In the genomic region with DNA sequence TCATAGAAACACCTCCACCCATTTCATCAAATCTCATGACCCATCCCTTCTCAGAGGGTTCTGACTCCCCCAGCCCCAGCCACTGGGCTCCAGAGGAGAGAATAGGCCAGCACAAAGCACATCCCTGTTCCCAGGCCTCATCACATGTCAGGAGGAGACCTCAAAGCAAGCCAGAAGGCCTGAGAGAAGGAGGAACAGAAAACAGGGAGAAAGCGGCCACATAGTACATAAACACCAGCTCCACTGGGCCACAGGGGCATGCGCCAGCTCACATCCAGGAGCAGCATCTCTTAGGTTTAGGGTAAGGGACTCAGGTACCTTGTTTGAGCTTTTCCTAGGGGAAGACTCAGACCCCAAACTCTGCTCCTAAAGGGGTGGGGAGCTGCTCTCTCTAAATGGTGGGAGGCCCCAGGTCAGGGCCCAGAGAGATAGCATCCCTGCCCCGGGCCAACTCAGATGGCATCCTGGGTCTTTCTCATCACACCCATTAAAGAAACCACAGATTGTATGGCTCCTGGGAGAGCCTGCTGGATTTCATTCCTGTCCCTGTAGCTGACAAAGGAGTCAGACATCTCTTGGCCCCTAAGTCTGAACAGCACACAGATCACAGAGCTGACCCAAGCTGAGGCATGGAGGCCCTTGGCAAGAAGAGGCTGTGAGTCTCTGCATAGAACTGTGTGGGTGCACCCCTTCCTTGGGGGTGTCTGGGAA, we compare ENCODE assay signal across 15 cellular contexts. TPM values are rescaled to one million over a fixed set of nuclear protein-coding genes. Genes with fewer than 3 reads are reported as not detected.
DNase-seq lines count a peak whose midpoint lies in the region; ATAC-seq and TF ChIP-seq lines count a peak whose summit lies in the region.
"Had no signal": no experiment of that assay in that cellular context is flagged by ENCODE, and none has a peak within 500 bp of the region (broad histone marks: within the 10 kb centered on the region; RNA-seq: fewer than 3 reads in every experiment).

No MANE protein-coding gene starts in this region.

- no peak overlapping the region for H2BK15ac ChIP-seq in H9 (ENCODE audit: low read depth, low read length)

- TF ChIP-seq CTCF in H9 (conservative IDR thresholded peaks at IDR 0.05) (no peak), upper lobe of left lung (IDR thresholded peaks at IDR 0.05) (no peak)

- H2AK5ac ChIP-seq in H9 (ENCODE audit: insufficient read length, low read length) (no peak overlapping the region), trophoblast cell (ENCODE audit: low read length) (no peak overlapping the region)

- no peak overlapping the region for H3T11ph ChIP-seq in H9 (ENCODE audit: low read length)

- H3K14ac ChIP-seq in H9 (ENCODE audit: insufficient read depth, low read length) (no peak overlapping the region), trophoblast cell (ENCODE audit: low read length) (no peak overlapping the region)

- H4K91ac ChIP-seq in H9 (ENCODE audit: insufficient read length, low read depth, low read length): no peak overlapping the region
- peak overlapping the region; percentile 16 for H4K91ac ChIP-seq in trophoblast cell (ENCODE audit: low read depth, low read length)

- H2BK5ac ChIP-seq in H9 (ENCODE audit: insufficient read length, low read length) (no peak overlapping the region), trophoblast cell (ENCODE audit: low read depth, low read length, poor library complexity) (no peak overlapping the region)

- peak overlapping the region in 5 of 7 donors; percentile 19 to 80 (median 60) for H3K27ac Mint-ChIP-seq in CD4-positive, alpha-beta memory T cell
- H3K27ac Mint-ChIP-seq in H9: peak overlapping the region in 1 of 3 experiments; percentile 80; a peak in 2 of 7 replicates
- H3K27ac Mint-ChIP-seq in dendritic cell treated with granulocyte-macrophage colony-stimulating factor and Interleukin-4, amounts not matched to agents 40 ng/mL and 50 ng/mL, for 4 days: peak overlapping the region; percentile 9
- H3K27ac Mint-ChIP-seq: activated naive CD8-positive, alpha-beta T cell treated with anti-CD3 and anti-CD28 coated beads, Interleukin-2, amount 10 ng/mL, durations not matched to agents 7 days and 5 days had no signal

- no peak overlapping the region for H4K12ac ChIP-seq in trophoblast cell (ENCODE audit: low read depth, low read length)

- H3K79me1 ChIP-seq in H9 (ENCODE audit: insufficient read depth, low read depth, low read length, poor library complexity, severe bottlenecking) (peaks cover 13% of the 10 kb centered on the region), trophoblast cell (ENCODE audit: low read length) (peaks cover 4% of the 10 kb centered on the region)

- H2BK120ac ChIP-seq in H9 (ENCODE audit: low read depth, low read length, poor library complexity, severe bottlenecking) (no peak overlapping the region), trophoblast cell (ENCODE audit: insufficient read depth, low read length, poor library complexity) (no peak overlapping the region)

- peaks cover 5% of the 10 kb centered on the region for H3K23me2 ChIP-seq in H9 (ENCODE audit: insufficient read length, low read depth, low read length, poor library complexity, severe bottlenecking)

- H4K8ac ChIP-seq in H9 (replicated peaks; ENCODE audit: insufficient read length, low read depth, low read length) (no peak overlapping the region), trophoblast cell (ENCODE audit: low read depth, low read length) (no peak overlapping the region)

- H3K4me3 Mint-ChIP-seq in CD4-positive, alpha-beta memory T cell: peak overlapping the region in 4 of 8 donors; percentile 35 to 81 (median 74)
- peak overlapping the region; percentile 87 to 97; a peak in 4 of 5 replicates for H3K4me3 Mint-ChIP-seq in H9
- H3K4me3 Mint-ChIP-seq in dendritic cell treated with granulocyte-macrophage colony-stimulating factor and Interleukin-4, amounts not matched to agents 40 ng/mL and 50 ng/mL, for 4 days: no peak overlapping the region
- H3K4me3 Mint-ChIP-seq: activated naive CD8-positive, alpha-beta T cell treated with anti-CD3 and anti-CD28 coated beads, Interleukin-2, amount 10 ng/mL, durations not matched to agents 7 days and 5 days had no signal

- no peaks in the 10 kb centered on the region for H3K27me3 Mint-ChIP-seq in CD4-positive, alpha-beta memory T cell
- H3K27me3 Mint-ChIP-seq in H9 (ENCODE audit: low read depth): peaks cover 28% of the 10 kb centered on the region
- peaks cover 31% of the 10 kb centered on the region for H3K27me3 Mint-ChIP-seq in dendritic cell treated with granulocyte-macrophage colony-stimulating factor and Interleukin-4, amounts not matched to agents 40 ng/mL and 50 ng/mL, for 4 days

- no peak for TF ChIP-seq POLR2A in upper lobe of left lung (IDR thresholded peaks at IDR 0.05)

- no peaks in the 10 kb centered on the region for H4K20me1 ChIP-seq in H9 (ENCODE audit: control insufficient read depth, insufficient read depth, insufficient read length)

- H3K36me3 ChIP-seq in CD4-positive, alpha-beta memory T cell (ENCODE audit: insufficient read depth, low read length): no peaks in the 10 kb centered on the region
- peaks cover 0 to 1% of the 10 kb centered on the region in 2 experiments for H3K36me3 ChIP-seq in trophoblast cell (ENCODE audit: control insufficient read depth in 1 of 2, insufficient read depth in 2 of 2, low read length in 2 of 2)
- H3K36me3 ChIP-seq in upper lobe of left lung: no peaks in the 10 kb centered on the region
- H3K36me3 ChIP-seq: thyroid gland had no signal

- POLR2A ChIA-PET in CD4-positive, alpha-beta memory T cell (lab: Charles Lee; ENCODE audit: partially characterized antibody): interaction anchor here (1.0 to 15.6 kb wide), 2 partner anchors 15 to 19 kb away, joined by 3 to 201 read pairs; no protein-coding TSS in a partner anchor

- CTCF ChIA-PET in CD4-positive, alpha-beta memory T cell (lab: Charles Lee; ENCODE audit: partially characterized antibody): interaction anchor here (1.4 to 5.6 kb wide), 5 partner anchors 8 to 19 kb away, joined by 4 to 30 read pairs (median 17); no protein-coding TSS in a partner anchor

- H2BK12ac ChIP-seq in H9 (ENCODE audit: insufficient read length, low read depth, low read length) (no peak overlapping the region), trophoblast cell (ENCODE audit: low read length) (peak overlapping the region; percentile 7)

- H3K18ac ChIP-seq in H9 (ENCODE audit: insufficient read length, low read depth, low read length) (no peak overlapping the region), trophoblast cell (ENCODE audit: low read length) (no peak overlapping the region)

- no peak overlapping the region for H2AFZ ChIP-seq in H9 (ENCODE audit: low read length)
- H2AFZ ChIP-seq in trophoblast cell (ENCODE audit: insufficient read depth, low read length, poor library complexity): no peak overlapping the region

- H3K9me3 ChIP-seq in CD4-positive, alpha-beta memory T cell (ENCODE audit: control insufficient read depth in 1 of 2, low read length in 2 of 2): no peaks in the 10 kb centered on the region
- H3K9me3 ChIP-seq in H9 (ENCODE audit: control insufficient read depth, low read depth, low read length) (no peaks in the 10 kb centered on the region), trophoblast cell (ENCODE audit: insufficient read depth, low read depth, low read length) (peaks cover 2% of the 10 kb centered on the region), upper lobe of left lung (no peaks in the 10 kb centered on the region)
- H3K9me3 ChIP-seq: thyroid gland had no signal

- H3K4me3 ChIP-seq in CD4-positive, alpha-beta memory T cell (ENCODE audit: low read length in 2 of 2): no peak overlapping the region
- no peak overlapping the region for H3K4me3 ChIP-seq in trophoblast cell (ENCODE audit: low read depth, low read length)
- H3K4me3 ChIP-seq in upper lobe of left lung: no peak overlapping the region
- H3K4me3 ChIP-seq: thyroid gland had no signal

- DNase-seq in CD4-positive, alpha-beta memory T cell: no peak
- no peak for DNase-seq in H9
- DNase-seq in trophoblast cell: peak; percentile 88
- DNase-seq in upper lobe of left lung: no peak
- no peak for DNase-seq in NCI-H2107 (lab: John Stamatoyannopoulos, UW)
- DNase-seq in NCI-H187 treated with DMSO at 0.1 percent for 48 hours (lab: John Stamatoyannopoulos, UW): no peak
- DNase-seq: activated naive CD8-positive, alpha-beta T cell treated with anti-CD3 and anti-CD28 coated beads, Interleukin-2, amount 10 ng/mL, durations not matched to agents 7 days and 5 days; KBM-7; NCI-H2029; thyroid gland had no signal

- H3K9ac ChIP-seq in H9 (ENCODE audit: extremely low read depth, insufficient read length, low read length) (no peak overlapping the region), trophoblast cell (ENCODE audit: low read length) (no peak overlapping the region)

- H2BK20ac ChIP-seq in H9 (ENCODE audit: low read depth, low read length, poor library complexity, severe bottlenecking): no peak overlapping the region

- H3K9me3 Mint-ChIP-seq in CD4-positive, alpha-beta memory T cell: no peaks in the 10 kb centered on the region
- H3K9me3 Mint-ChIP-seq in H9: no peaks in the 10 kb centered on the region; a peak in 2 of 5 replicates
- H3K9me3 Mint-ChIP-seq in dendritic cell treated with granulocyte-macrophage colony-stimulating factor and Interleukin-4, amounts not matched to agents 40 ng/mL and 50 ng/mL, for 4 days: no peaks in the 10 kb centered on the region
- H3K9me3 Mint-ChIP-seq: activated naive CD8-positive, alpha-beta T cell treated with anti-CD3 and anti-CD28 coated beads, Interleukin-2, amount 10 ng/mL, durations not matched to agents 7 days and 5 days had no signal

- H3K23ac ChIP-seq in H9 (ENCODE audit: insufficient read length, low read depth, low read length) (no peak overlapping the region), trophoblast cell (ENCODE audit: low read length) (no peak overlapping the region)

- H3K79me2 ChIP-seq in H9 (ENCODE audit: insufficient read depth, low read length) (peaks cover 3% of the 10 kb centered on the region; the same call in 1 of the 2 replicates), trophoblast cell (ENCODE audit: control insufficient read depth, insufficient read depth, low read length, poor library complexity) (no peaks in the 10 kb centered on the region)

- peaks cover 0 to 2% of the 10 kb centered on the region in 2 donors for H3K36me3 Mint-ChIP-seq in CD4-positive, alpha-beta memory T cell
- H3K36me3 Mint-ChIP-seq in H9 (ENCODE audit: insufficient read depth in 1 of 3, low read depth in 3 of 3): peaks cover under 1 to 6% (median 5%) of the 10 kb centered on the region in 3 experiments; a peak in 3 of 7 replicates
- no peaks in the 10 kb centered on the region for H3K36me3 Mint-ChIP-seq in dendritic cell treated with granulocyte-macrophage colony-stimulating factor and Interleukin-4, amounts not matched to agents 40 ng/mL and 50 ng/mL, for 4 days (ENCODE audit: low read depth)
- H3K36me3 Mint-ChIP-seq: activated naive CD8-positive, alpha-beta T cell treated with anti-CD3 and anti-CD28 coated beads, Interleukin-2, amount 10 ng/mL, durations not matched to agents 7 days and 5 days had no signal

- H3K56ac ChIP-seq in H9 (ENCODE audit: insufficient read length, low read depth, low read length): no peak overlapping the region

- ATAC-seq in upper lobe of left lung (ENCODE audit: low FRiP score in 2 of 2) (no peak), HG03432 (IDR thresholded peaks at IDR 0.05; ENCODE audit: unreplicated experiment) (no peak)

- H4K5ac ChIP-seq in H9 (ENCODE audit: insufficient read length, low read depth, low read length): no peak overlapping the region

- H3K27ac ChIP-seq in CD4-positive, alpha-beta memory T cell (ENCODE audit: low read depth, low read length): no peak overlapping the region
- H3K27ac ChIP-seq in H9 (ENCODE audit: insufficient read length, low read depth, low read length) (no peak overlapping the region), trophoblast cell (ENCODE audit: low read depth, low read length) (no peak overlapping the region), upper lobe of left lung (no peak overlapping the region)

- H3K4me1 Mint-ChIP-seq in CD4-positive, alpha-beta memory T cell: peaks cover 11 to 28% (median 17%) of the 10 kb centered on the region in 4 donors
- peaks cover 56 to 58% of the 10 kb centered on the region in 2 experiments for H3K4me1 Mint-ChIP-seq in H9
- peaks cover 54% of the 10 kb centered on the region for H3K4me1 Mint-ChIP-seq in dendritic cell treated with granulocyte-macrophage colony-stimulating factor and Interleukin-4, amounts not matched to agents 40 ng/mL and 50 ng/mL, for 4 days (ENCODE audit: low read depth)

- H3K4ac ChIP-seq in H9 (ENCODE audit: low read depth, low read length) (no peak overlapping the region), trophoblast cell (ENCODE audit: low read depth, low read length) (no peak overlapping the region)

- peaks cover 7% of the 10 kb centered on the region for H3K4me1 ChIP-seq in CD4-positive, alpha-beta memory T cell (ENCODE audit: insufficient read depth, low read length)
- H3K4me1 ChIP-seq in H9 (ENCODE audit: insufficient read depth, low read length): peaks cover 21% of the 10 kb centered on the region
- H3K4me1 ChIP-seq in trophoblast cell (ENCODE audit: control insufficient read depth in 1 of 2, insufficient read depth in 2 of 2, low read length in 2 of 2): peaks cover 26 to 29% of the 10 kb centered on the region in 2 experiments
- H3K4me1 ChIP-seq in upper lobe of left lung: peaks cover 11 to 28% (median 20%) of the 10 kb centered on the region in 4 donors

- intact Hi-C loops in CD4-positive, alpha-beta memory T cell (cut with micrococcal nuclease): loop anchor here (5.0 kb wide), 1 partner anchor 68 kb away; no protein-coding TSS in a partner anchor
- intact Hi-C loops in dendritic cell treated with granulocyte-macrophage colony-stimulating factor and Interleukin-4, amounts not matched to agents 40 ng/mL and 50 ng/mL, for 4 days (cut with micrococcal nuclease): no loop called here

- H3K27me3 ChIP-seq in CD4-positive, alpha-beta memory T cell (ENCODE audit: insufficient read depth, low read length): no peaks in the 10 kb centered on the region
- H3K27me3 ChIP-seq in H9 (ENCODE audit: insufficient read depth, low read length): peaks cover 6% of the 10 kb centered on the region; the same call in 1 of the 2 replicates
- H3K27me3 ChIP-seq in trophoblast cell (ENCODE audit: insufficient read depth, low read length): no peaks in the 10 kb centered on the region
- H3K27me3 ChIP-seq in upper lobe of left lung: peaks cover 0 to 4% (median 1%) of the 10 kb centered on the region in 4 donors
- H3K27me3 ChIP-seq: thyroid gland had no signal

- H3K4me2 ChIP-seq in H9 (ENCODE audit: insufficient read depth, insufficient read length, low read length): no peak overlapping the region
- no peak overlapping the region for H3K4me2 ChIP-seq in trophoblast cell (ENCODE audit: low read length)

- WGBS in H9 (ENCODE audit: extremely low coverage, insufficient read length, low lambda C conversion rate): no CpG with 5 or more reads among the region's 3 CpGs
- no CpG with 5 or more reads among the region's 3 CpGs for WGBS in trophoblast cell (ENCODE audit: extremely low coverage, insufficient coverage, insufficient read length)
- WGBS in upper lobe of left lung, 2 donors: 81 to 100% methylated on average over 3 of the region's 3 CpGs

- TF ChIP-seq EP300 in upper lobe of left lung (IDR thresholded peaks at IDR 0.05): no peak

RNA-seq across cellular contexts. Expression of gene SHF, which starts 2.5 kb away (rescaled TPM):
- 1 to 10 TPM; 5.3 to 6.7 TPM for total RNA-seq in CD4-positive, alpha-beta memory T cell
- polyA plus RNA-seq in CD4-positive, alpha-beta memory T cell: 1 to 10 TPM in 1 of 2 donors, under 1 TPM in 1; 0.66 to 1.7 TPM
- 21.7 and 22.3 TPM in 2 replicates for total RNA-seq in H9 (2021)
- polyA plus RNA-seq in trophoblast cell (2013): 7.0 and 7.8 TPM in 2 replicates
- 1 to 10 TPM; 1.4 to 8.0 (median 5.1) TPM for total RNA-seq in upper lobe of left lung

RNA-seq across cellular contexts. Expression of gene DUOX1, which starts 55.4 kb away (rescaled TPM):
- under 1 TPM; 0.06 to 0.19 TPM for total RNA-seq in CD4-positive, alpha-beta memory T cell
- polyA plus RNA-seq in CD4-positive, alpha-beta memory T cell: 1 to 10 TPM in 1 of 2 donors, under 1 TPM in 1; 0.19 to 2.9 TPM
- total RNA-seq in H9 (2021): 2.3 and 2.6 TPM in 2 replicates
- polyA plus RNA-seq in trophoblast cell (2013): 1.1 and 1.4 TPM in 2 replicates
- 1,000 to 10,000 TPM in 1 of 6 donors, 100 to 1,000 TPM in 5; 215 to 1,314 (median 495) TPM for total RNA-seq in upper lobe of left lung
- total RNA-seq: activated naive CD8-positive, alpha-beta T cell treated with anti-CD3 and anti-CD28 coated beads, Interleukin-2, amount 10 ng/mL, durations not matched to agents 7 days and 5 days; dermis microvascular lymphatic vessel endothelial cell; fibroblast of villous mesenchyme had no signal

RNA-seq across cellular contexts. Expression of gene DUOXA1, which starts 55.5 kb away (rescaled TPM):
- total RNA-seq in CD4-positive, alpha-beta memory T cell: under 1 TPM; 0.23 to 0.97 TPM
- not detected for polyA plus RNA-seq in CD4-positive, alpha-beta memory T cell
- total RNA-seq in H9 (2021): 1.2 and 1.3 TPM in 2 replicates
- polyA plus RNA-seq in trophoblast cell (2013): 2.8 and 3.4 TPM in 2 replicates
- 100 to 1,000 TPM in 5 of 6 donors, 10 to 100 TPM in 1; 84.2 to 530 (median 181) TPM for total RNA-seq in upper lobe of left lung
- total RNA-seq: dermis microvascular lymphatic vessel endothelial cell, fibroblast of villous mesenchyme, skeletal muscle tissue had no signal

Comparison
In these comparisons a context has a peak if more than half of its experiments do, and no peak if none do; other contexts are left out.
1. DNase-seq: peak in trophoblast cell (2 of 2); none in CD4-positive, alpha-beta memory T cell (0 of 5), H9 (single experiment), upper lobe of left lung (0 of 2), NCI-H2107 (single experiment) and NCI-H187 treated with DMSO at 0.1 percent for 48 hours (single experiment).
2. RNA of gene DUOX1, which starts 55.4 kb away (total RNA-seq): 215 to 1,314 TPM in upper lobe of left lung; 2.3 to 2.6 TPM in H9 and 0.06 to 0.19 TPM in CD4-positive, alpha-beta memory T cell; every median in the first group is over 10 times any median in the second.
3. RNA of gene DUOXA1, which starts 55.5 kb away (total RNA-seq): 84.2 to 530 TPM in upper lobe of left lung; 1.2 to 1.3 TPM in H9 and 0.23 to 0.97 TPM in CD4-positive, alpha-beta memory T cell; every median in the first group is over 10 times any median in the second.